In the genomic region with DNA sequence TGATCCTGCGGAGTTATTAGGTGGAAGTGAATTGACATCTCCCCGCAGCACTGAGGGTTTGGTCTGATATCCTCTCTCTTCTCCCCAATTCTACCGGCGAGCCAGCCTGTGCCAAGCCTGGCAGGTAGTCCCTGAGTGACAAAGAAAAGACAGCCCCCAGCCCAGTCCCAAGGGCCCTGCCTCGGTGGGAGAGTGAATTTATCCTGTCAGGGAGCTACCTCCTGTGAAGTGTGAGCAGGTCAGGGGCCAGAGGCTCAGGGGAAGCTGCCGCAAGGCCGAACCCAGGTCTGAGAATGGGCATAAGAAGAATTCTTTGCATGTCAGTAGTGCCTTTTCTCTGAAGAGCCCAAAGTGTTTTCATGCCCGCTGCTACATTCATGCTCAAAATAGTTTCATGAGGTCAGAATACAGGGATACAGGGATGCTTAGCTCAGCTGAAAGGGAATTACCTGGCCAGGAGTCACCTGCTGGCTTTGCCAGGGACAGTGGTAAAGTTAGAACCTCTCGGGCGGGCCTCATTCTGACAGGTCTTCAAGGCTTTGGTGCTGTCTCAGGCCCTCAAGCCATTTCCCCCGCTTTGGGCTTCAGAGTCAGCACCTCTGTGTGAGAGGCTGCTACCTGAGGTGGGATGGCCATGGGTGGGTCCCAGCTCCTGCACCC, we compare ENCODE assay signal across 18 cellular contexts. TPM values are rescaled to one million over a fixed set of nuclear protein-coding genes. Genes with fewer than 3 reads are reported as not detected.
DNase-seq lines count a peak whose midpoint lies in the region; ATAC-seq and TF ChIP-seq lines count a peak whose summit lies in the region.
"Had no signal": no experiment of that assay in that cellular context is flagged by ENCODE, and none has a peak within 500 bp of the region (broad histone marks: within the 10 kb centered on the region; RNA-seq: fewer than 3 reads in every experiment).

No MANE protein-coding gene starts in this region.

- H3K4me3 ChIP-seq in HEK293 (ENCODE audit: low read depth, low read length) (no peak overlapping the region), body of pancreas (no peak overlapping the region), right lobe of liver (no peak overlapping the region), spleen (peak overlapping the region in 3 of 8 donors; percentile 2 to 93 (median 80))
- H3K4me3 ChIP-seq: HAP-1, hepatocyte had no signal

- 64 to 68% methylated on average over 11 of the region's 11 CpGs for WGBS in body of pancreas, 2 donors
- WGBS in right lobe of liver (ENCODE audit: insufficient coverage, low coverage, low lambda C conversion rate, missing lambda C conversion rate): 40% methylated on average over 2 of the region's 11 CpGs
- 66 to 88% (median 70%) methylated on average over 10 to 11 of the region's 11 CpGs for WGBS in spleen, 5 donors

- intact Hi-C loops in body of pancreas (cut with DNase I): no loop called here
- intact Hi-C loops in right lobe of liver (cut with DNase I): no loop called here
- intact Hi-C loops in spleen (cut with DNase I; ENCODE audit: low total_unique reads): no loop called here

- no peak for ATAC-seq in body of pancreas
- ATAC-seq in right lobe of liver: no peak
- no peak for ATAC-seq in GM19452 (IDR thresholded peaks at IDR 0.05; ENCODE audit: unreplicated experiment)
- no peak for ATAC-seq in HG02870 (IDR thresholded peaks at IDR 0.05; ENCODE audit: unreplicated experiment)
- ATAC-seq in HG02798 (IDR thresholded peaks at IDR 0.05; ENCODE audit: poor library complexity, unreplicated experiment): no peak
- ATAC-seq: naive thymus-derived CD4-positive, alpha-beta T cell had no signal

- H3K4me1 ChIP-seq in HEK293 (ENCODE audit: control insufficient read depth, insufficient read depth, low read length) (peaks cover 3% of the 10 kb centered on the region; the same call in 1 of the 2 replicates), body of pancreas (peaks cover 72% of the 10 kb centered on the region), right lobe of liver (peaks cover 0 to 60% (median 19%) of the 10 kb centered on the region in 4 donors), spleen (peaks cover 10 to 88% (median 53%) of the 10 kb centered on the region in 6 donors)
- H3K4me1 ChIP-seq: HAP-1 had no signal

- TF ChIP-seq CTCF in HEK293 (tag by site-specific recombination; IDR thresholded peaks at IDR 0.05): no peak
- no peak for TF ChIP-seq CTCF in body of pancreas (IDR thresholded peaks at IDR 0.05)
- TF ChIP-seq CTCF in right lobe of liver (IDR thresholded peaks at IDR 0.05): no peak
- no peak for TF ChIP-seq CTCF in spleen (IDR thresholded peaks at IDR 0.05 in 8 of 11, conservative IDR thresholded peaks at IDR 0.05 in 3 of 11)

- POLR2A ChIA-PET in HEK293 (lab: Yijun Ruan, JAX): no interaction called here

- CTCF ChIA-PET in HEK293 (lab: Yijun Ruan, JAX): no interaction called here

- no peak for TF ChIP-seq POLR2A in body of pancreas (IDR thresholded peaks at IDR 0.05)
- no peak for TF ChIP-seq POLR2A in right lobe of liver (IDR thresholded peaks at IDR 0.05)
- TF ChIP-seq POLR2A in spleen (IDR thresholded peaks at IDR 0.05): no peak

- H3K36me3 ChIP-seq in HEK293 (ENCODE audit: control insufficient read depth in 2 of 2, insufficient read depth in 1 of 2, low read length in 2 of 2): no peaks in the 10 kb centered on the region
- H3K36me3 ChIP-seq in body of pancreas (replicated peaks in 1 of 2; ENCODE audit: insufficient read depth in 1 of 2, low read depth in 2 of 2): no peaks in the 10 kb centered on the region
- H3K36me3 ChIP-seq in right lobe of liver: no peaks in the 10 kb centered on the region
- H3K36me3 ChIP-seq in spleen: no peaks in the 10 kb centered on the region
- H3K36me3 ChIP-seq: HAP-1 had no signal

- DNase-seq in body of pancreas (no peak), right lobe of liver (peak in 1 of 3 donors; percentile 48), spleen (peak; percentile 53)
- no peak for DNase-seq in stimulated activated CD4-positive, alpha-beta T cell treated with anti-CD3 and anti-CD28 coated beads, Interleukin-4, amount 100 ng/mL, for 1 hour
- DNase-seq: activated CD4-positive, CD25-positive, alpha-beta regulatory T cell treated with anti-CD3 and anti-CD28 coated beads, Interleukin-2, amount 50 U/mL, for 72 hours; activated CD8-positive, alpha-beta memory T cell treated with anti-CD3 and anti-CD28 coated beads, Interleukin-2, amount 50 U/mL, for 4 hours; erythroblast; naive thymus-derived CD4-positive, alpha-beta T cell; NCI-H1417 treated with DMSO at 0.1 percent for 48 hours; NCI-H524 treated with DMSO at 0.1 percent for 48 hours; stimulated activated naive CD4-positive, alpha-beta T cell had no signal

- H3K9me3 ChIP-seq in HEK293 (ENCODE audit: control insufficient read depth, insufficient read depth, low read depth, low read length) (no peaks in the 10 kb centered on the region), body of pancreas (no peaks in the 10 kb centered on the region), right lobe of liver (no peaks in the 10 kb centered on the region), spleen (no peaks in the 10 kb centered on the region)
- H3K9me3 ChIP-seq: HAP-1 had no signal

- H3K27me3 ChIP-seq in body of pancreas: no peaks in the 10 kb centered on the region
- H3K27me3 ChIP-seq in right lobe of liver: no peaks in the 10 kb centered on the region
- peaks cover 0 to 41% (median 14%) of the 10 kb centered on the region in 7 donors for H3K27me3 ChIP-seq in spleen (replicated peaks in 1 of 7)

- no peak overlapping the region for H3K27ac ChIP-seq in HEK293 (ENCODE audit: extremely low read depth, low read depth, low read length)
- H3K27ac ChIP-seq in body of pancreas: peak overlapping the region; percentile 52 to 81 (median 75)
- peak overlapping the region in 2 of 3 donors; percentile 8 to 64 for H3K27ac ChIP-seq in right lobe of liver
- H3K27ac ChIP-seq in spleen: peak overlapping the region; percentile 2 to 64 (median 48)
- H3K27ac ChIP-seq: hepatocyte, KMS-11 had no signal

TF ChIP-seq in HEK293, 187 proteins besides CTCF, POLR2A, EP300 and RAD21:
- no peak for TF ChIP-seq SALL2 (tag by site-specific recombination; IDR thresholded peaks at IDR 0.05; ENCODE audit: borderline replicate concordance)
- 0 out of 2 replicates have a peak, but pooled peaks have one; percentile 24 for TF ChIP-seq ZIC2 (tag by site-specific recombination; IDR thresholded peaks at IDR 0.05)
TF ChIP-seq in HEK293: peak in this region for 1.

RNA-seq across cellular contexts. Expression of a gene that starts 5.3 kb away (rescaled TPM):
- total RNA-seq in body of pancreas: 10 to 100 TPM; 21.5 to 35.9 TPM
- 10 to 100 TPM in 5 of 6 experiments, 1 to 10 TPM in 1; 8.1 to 18.8 (median 12.6) TPM for total RNA-seq in right lobe of liver
- 100 to 1,000 TPM; 121 to 168 (median 131) TPM for total RNA-seq in spleen
- 10 to 100 TPM; 32.2 to 39.5 (median 35.8) TPM for polyA plus RNA-seq in spleen

RNA-seq across cellular contexts. Expression of a gene that starts 42.4 kb away (rescaled TPM):
- total RNA-seq in body of pancreas (10 to 100 TPM in 1 of 2 donors, 1 to 10 TPM in 1; 5.4 to 10.2 TPM), right lobe of liver (1 to 10 TPM in 5 of 6 experiments, under 1 TPM in 1; 0.86 to 2.7 (median 1.9) TPM), spleen (10 to 100 TPM; 20.1 to 37.3 (median 35.1) TPM)
- polyA plus RNA-seq in spleen: 10 to 100 TPM; 11.3 to 23.2 (median 17.0) TPM
